1 cellular context compared by ENCODE assay signal in the genomic region with DNA sequence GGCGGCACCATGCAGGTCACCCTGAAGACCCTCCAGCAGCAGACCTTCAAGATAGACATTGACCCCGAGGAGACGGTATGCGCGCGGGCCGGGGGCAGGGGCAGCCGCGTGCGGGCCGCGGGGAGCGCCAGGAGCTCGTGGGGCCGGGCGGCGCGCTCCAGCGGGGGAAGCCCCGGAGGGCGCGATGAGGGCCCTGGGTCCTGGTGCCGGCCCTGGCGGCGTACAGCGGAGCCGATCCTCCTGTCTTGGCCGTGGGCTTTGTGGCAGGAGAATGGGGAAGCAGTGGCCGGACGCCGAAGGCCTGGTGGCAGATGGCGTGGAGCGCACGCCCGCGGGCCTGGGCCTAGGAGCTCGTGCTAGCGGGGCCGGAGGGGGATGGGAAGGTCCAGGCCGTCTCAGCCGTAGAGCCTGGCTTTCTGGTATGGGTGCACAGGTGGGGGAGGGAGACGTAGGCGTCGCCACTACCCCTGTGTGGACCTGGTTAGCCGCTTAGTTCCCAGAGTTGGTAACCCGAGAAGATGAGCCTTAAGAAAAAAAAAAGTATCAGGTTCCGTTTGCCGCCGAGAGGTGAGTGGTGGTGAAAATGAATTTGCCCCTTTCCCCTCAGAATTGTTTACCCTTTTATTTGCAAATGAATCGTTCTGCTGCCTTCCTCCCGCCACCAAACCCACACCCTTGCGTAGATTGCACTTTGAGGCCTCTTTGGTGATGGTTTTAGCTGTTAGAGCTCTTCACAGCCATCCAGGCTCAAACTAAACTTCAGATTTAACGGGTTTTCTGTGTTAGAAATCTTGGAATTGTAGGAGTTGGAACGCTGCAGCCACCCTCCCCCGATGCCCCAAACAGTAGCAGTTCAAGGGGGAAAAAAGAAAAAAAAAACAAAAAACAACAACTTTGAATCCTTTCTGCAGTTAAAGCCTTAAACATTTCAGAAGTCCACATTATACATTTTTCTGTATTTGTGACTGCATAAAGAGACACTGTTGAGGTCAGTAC.
A peak's percentile ranks its signal among the peaks of the same experiment; 100 is the strongest.
TF ChIP-seq lines count a peak whose summit lies in the region.

No MANE protein-coding gene starts in this region.

TF ChIP-seq in HepG2, 621 proteins besides CTCF, POLR2A, EP300 and RAD21 (continued from another document and continues in another):
- TF ChIP-seq, protein P1, sequence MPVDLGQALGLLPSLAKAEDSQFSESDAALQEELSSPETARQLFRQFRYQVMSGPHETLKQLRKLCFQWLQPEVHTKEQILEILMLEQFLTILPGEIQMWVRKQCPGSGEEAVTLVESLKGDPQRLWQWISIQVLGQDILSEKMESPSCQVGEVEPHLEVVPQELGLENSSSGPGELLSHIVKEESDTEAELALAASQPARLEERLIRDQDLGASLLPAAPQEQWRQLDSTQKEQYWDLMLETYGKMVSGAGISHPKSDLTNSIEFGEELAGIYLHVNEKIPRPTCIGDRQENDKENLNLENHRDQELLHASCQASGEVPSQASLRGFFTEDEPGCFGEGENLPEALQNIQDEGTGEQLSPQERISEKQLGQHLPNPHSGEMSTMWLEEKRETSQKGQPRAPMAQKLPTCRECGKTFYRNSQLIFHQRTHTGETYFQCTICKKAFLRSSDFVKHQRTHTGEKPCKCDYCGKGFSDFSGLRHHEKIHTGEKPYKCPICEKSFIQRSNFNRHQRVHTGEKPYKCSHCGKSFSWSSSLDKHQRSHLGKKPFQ (CRISPR knock-in tag; IDR thresholded peaks at IDR 0.05; ENCODE audit: insufficient replicate concordance), result peak; percentile 22
- 0 out of 2 replicates have a peak, but pooled peaks have one; percentile 4 for TF ChIP-seq ZNF761 (CRISPR knock-in tag; conservative IDR thresholded peaks at IDR 0.05)
- TF ChIP-seq SRY (CRISPR knock-in tag; IDR thresholded peaks at IDR 0.05), result no peak; the same call in 1 of the 2 replicates
- TF ChIP-seq, protein P2, sequence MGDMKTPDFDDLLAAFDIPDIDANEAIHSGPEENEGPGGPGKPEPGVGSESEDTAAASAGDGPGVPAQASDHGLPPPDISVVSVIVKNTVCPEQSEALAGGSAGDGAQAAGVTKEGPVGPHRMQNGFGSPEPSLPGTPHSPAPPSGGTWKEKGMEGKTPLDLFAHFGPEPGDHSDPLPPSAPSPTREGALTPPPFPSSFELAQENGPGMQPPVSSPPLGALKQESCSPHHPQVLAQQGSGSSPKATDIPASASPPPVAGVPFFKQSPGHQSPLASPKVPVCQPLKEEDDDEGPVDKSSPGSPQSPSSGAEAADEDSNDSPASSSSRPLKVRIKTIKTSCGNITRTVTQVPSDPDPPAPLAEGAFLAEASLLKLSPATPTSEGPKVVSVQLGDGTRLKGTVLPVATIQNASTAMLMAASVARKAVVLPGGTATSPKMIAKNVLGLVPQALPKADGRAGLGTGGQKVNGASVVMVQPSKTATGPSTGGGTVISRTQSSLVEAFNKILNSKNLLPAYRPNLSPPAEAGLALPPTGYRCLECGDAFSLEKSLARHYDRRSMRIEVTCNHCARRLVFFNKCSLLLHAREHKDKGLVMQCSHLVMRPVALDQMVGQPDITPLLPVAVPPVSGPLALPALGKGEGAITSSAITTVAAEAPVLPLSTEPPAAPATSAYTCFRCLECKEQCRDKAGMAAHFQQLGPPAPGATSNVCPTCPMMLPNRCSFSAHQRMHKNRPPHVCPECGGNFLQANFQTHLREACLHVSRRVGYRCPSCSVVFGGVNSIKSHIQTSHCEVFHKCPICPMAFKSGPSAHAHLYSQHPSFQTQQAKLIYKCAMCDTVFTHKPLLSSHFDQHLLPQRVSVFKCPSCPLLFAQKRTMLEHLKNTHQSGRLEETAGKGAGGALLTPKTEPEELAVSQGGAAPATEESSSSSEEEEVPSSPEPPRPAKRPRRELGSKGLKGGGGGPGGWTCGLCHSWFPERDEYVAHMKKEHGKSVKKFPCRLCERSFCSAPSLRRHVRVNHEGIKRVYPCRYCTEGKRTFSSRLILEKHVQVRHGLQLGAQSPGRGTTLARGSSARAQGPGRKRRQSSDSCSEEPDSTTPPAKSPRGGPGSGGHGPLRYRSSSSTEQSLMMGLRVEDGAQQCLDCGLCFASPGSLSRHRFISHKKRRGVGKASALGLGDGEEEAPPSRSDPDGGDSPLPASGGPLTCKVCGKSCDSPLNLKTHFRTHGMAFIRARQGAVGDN (CRISPR knock-in tag; IDR thresholded peaks at IDR 0.05), result peak; percentile 69
- no peak; the same call in 1 of the 2 replicates for TF ChIP-seq ZNF232 (CRISPR knock-in tag; IDR thresholded peaks at IDR 0.05; ENCODE audit: borderline replicate concordance)
- no peak; the same call in 1 of the 2 replicates for TF ChIP-seq KDM2A (CRISPR knock-in tag; IDR thresholded peaks at IDR 0.05; ENCODE audit: borderline replicate concordance, low read depth)
- TF ChIP-seq JUND (CRISPR knock-in tag; IDR thresholded peaks at IDR 0.05), result no peak
- TF ChIP-seq, protein P3, sequence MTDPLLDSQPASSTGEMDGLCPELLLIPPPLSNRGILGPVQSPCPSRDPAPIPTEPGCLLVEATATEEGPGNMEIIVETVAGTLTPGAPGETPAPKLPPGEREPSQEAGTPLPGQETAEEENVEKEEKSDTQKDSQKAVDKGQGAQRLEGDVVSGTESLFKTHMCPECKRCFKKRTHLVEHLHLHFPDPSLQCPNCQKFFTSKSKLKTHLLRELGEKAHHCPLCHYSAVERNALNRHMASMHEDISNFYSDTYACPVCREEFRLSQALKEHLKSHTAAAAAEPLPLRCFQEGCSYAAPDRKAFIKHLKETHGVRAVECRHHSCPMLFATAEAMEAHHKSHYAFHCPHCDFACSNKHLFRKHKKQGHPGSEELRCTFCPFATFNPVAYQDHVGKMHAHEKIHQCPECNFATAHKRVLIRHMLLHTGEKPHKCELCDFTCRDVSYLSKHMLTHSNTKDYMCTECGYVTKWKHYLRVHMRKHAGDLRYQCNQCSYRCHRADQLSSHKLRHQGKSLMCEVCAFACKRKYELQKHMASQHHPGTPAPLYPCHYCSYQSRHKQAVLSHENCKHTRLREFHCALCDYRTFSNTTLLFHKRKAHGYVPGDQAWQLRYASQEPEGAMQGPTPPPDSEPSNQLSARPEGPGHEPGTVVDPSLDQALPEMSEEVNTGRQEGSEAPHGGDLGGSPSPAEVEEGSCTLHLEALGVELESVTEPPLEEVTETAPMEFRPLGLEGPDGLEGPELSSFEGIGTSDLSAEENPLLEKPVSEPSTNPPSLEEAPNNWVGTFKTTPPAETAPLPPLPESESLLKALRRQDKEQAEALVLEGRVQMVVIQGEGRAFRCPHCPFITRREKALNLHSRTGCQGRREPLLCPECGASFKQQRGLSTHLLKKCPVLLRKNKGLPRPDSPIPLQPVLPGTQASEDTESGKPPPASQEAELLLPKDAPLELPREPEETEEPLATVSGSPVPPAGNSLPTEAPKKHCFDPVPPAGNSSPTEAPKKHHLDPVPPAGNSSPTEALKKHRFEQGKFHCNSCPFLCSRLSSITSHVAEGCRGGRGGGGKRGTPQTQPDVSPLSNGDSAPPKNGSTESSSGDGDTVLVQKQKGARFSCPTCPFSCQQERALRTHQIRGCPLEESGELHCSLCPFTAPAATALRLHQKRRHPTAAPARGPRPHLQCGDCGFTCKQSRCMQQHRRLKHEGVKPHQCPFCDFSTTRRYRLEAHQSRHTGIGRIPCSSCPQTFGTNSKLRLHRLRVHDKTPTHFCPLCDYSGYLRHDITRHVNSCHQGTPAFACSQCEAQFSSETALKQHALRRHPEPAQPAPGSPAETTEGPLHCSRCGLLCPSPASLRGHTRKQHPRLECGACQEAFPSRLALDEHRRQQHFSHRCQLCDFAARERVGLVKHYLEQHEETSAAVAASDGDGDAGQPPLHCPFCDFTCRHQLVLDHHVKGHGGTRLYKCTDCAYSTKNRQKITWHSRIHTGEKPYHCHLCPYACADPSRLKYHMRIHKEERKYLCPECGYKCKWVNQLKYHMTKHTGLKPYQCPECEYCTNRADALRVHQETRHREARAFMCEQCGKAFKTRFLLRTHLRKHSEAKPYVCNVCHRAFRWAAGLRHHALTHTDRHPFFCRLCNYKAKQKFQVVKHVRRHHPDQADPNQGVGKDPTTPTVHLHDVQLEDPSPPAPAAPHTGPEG (CRISPR knock-in tag; IDR thresholded peaks at IDR 0.05), result no peak; the same call in 1 of the 2 replicates
- TF ChIP-seq, protein P4, sequence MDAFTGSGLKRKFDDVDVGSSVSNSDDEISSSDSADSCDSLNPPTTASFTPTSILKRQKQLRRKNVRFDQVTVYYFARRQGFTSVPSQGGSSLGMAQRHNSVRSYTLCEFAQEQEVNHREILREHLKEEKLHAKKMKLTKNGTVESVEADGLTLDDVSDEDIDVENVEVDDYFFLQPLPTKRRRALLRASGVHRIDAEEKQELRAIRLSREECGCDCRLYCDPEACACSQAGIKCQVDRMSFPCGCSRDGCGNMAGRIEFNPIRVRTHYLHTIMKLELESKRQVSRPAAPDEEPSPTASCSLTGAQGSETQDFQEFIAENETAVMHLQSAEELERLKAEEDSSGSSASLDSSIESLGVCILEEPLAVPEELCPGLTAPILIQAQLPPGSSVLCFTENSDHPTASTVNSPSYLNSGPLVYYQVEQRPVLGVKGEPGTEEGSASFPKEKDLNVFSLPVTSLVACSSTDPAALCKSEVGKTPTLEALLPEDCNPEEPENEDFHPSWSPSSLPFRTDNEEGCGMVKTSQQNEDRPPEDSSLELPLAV (CRISPR knock-in tag; conservative IDR thresholded peaks at IDR 0.05; ENCODE audit: low read depth), result 0 out of 2 replicates have a peak, but pooled peaks have one; percentile 46
- TF ChIP-seq, protein P5, sequence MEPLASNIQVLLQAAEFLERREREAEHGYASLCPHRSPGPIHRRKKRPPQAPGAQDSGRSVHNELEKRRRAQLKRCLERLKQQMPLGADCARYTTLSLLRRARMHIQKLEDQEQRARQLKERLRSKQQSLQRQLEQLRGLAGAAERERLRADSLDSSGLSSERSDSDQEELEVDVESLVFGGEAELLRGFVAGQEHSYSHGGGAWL (CRISPR knock-in tag; IDR thresholded peaks at IDR 0.05), result no peak; the same call in 1 of the 2 replicates
- TF ChIP-seq ZNF333 (CRISPR knock-in tag; IDR thresholded peaks at IDR 0.05; ENCODE audit: borderline replicate concordance), result no peak
- no peak for TF ChIP-seq GZF1 (CRISPR knock-in tag; IDR thresholded peaks at IDR 0.05)
- TF ChIP-seq, protein P6, sequence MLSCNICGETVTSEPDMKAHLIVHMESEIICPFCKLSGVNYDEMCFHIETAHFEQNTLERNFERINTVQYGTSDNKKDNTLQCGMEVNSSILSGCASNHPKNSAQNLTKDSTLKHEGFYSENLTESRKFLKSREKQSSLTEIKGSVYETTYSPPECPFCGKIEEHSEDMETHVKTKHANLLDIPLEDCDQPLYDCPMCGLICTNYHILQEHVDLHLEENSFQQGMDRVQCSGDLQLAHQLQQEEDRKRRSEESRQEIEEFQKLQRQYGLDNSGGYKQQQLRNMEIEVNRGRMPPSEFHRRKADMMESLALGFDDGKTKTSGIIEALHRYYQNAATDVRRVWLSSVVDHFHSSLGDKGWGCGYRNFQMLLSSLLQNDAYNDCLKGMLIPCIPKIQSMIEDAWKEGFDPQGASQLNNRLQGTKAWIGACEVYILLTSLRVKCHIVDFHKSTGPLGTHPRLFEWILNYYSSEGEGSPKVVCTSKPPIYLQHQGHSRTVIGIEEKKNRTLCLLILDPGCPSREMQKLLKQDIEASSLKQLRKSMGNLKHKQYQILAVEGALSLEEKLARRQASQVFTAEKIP (CRISPR knock-in tag; IDR thresholded peaks at IDR 0.05; ENCODE audit: borderline replicate concordance), result no peak
- TF ChIP-seq, protein P7, sequence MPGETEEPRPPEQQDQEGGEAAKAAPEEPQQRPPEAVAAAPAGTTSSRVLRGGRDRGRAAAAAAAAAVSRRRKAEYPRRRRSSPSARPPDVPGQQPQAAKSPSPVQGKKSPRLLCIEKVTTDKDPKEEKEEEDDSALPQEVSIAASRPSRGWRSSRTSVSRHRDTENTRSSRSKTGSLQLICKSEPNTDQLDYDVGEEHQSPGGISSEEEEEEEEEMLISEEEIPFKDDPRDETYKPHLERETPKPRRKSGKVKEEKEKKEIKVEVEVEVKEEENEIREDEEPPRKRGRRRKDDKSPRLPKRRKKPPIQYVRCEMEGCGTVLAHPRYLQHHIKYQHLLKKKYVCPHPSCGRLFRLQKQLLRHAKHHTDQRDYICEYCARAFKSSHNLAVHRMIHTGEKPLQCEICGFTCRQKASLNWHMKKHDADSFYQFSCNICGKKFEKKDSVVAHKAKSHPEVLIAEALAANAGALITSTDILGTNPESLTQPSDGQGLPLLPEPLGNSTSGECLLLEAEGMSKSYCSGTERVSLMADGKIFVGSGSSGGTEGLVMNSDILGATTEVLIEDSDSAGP (CRISPR knock-in tag; IDR thresholded peaks at IDR 0.05; ENCODE audit: borderline replicate concordance), result no peak
- no peak for TF ChIP-seq ZNF44 (CRISPR knock-in tag; IDR thresholded peaks at IDR 0.05)
- TF ChIP-seq, protein P8, sequence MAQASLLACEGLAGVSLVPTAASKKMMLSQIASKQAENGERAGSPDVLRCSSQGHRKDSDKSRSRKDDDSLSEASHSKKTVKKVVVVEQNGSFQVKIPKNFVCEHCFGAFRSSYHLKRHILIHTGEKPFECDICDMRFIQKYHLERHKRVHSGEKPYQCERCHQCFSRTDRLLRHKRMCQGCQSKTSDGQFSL (CRISPR knock-in tag; IDR thresholded peaks at IDR 0.05), result peak; percentile 29; the same call in 1 of the 2 replicates
- TF ChIP-seq CENPX (CRISPR knock-in tag; IDR thresholded peaks at IDR 0.05), result no peak
- no peak for TF ChIP-seq ZNF777 (CRISPR knock-in tag; IDR thresholded peaks at IDR 0.05)
- TF ChIP-seq SMARCE1 (IDR thresholded peaks at IDR 0.05; ENCODE audit: borderline replicate concordance), result no peak
- TF ChIP-seq ZNF569 (CRISPR knock-in tag; IDR thresholded peaks at IDR 0.05; ENCODE audit: borderline replicate concordance), result no peak
- TF ChIP-seq SMAD1 (CRISPR knock-in tag; IDR thresholded peaks at IDR 0.05; ENCODE audit: borderline replicate concordance, low read depth), result no peak
- no peak for TF ChIP-seq ZNF709 (CRISPR knock-in tag; IDR thresholded peaks at IDR 0.05)
- TF ChIP-seq ZNF772 (CRISPR knock-in tag; IDR thresholded peaks at IDR 0.05), result no peak
- no peak for TF ChIP-seq POLR2AphosphoS5 (IDR thresholded peaks at IDR 0.05; ENCODE audit: low read depth, low read length)
- TF ChIP-seq, protein P9, sequence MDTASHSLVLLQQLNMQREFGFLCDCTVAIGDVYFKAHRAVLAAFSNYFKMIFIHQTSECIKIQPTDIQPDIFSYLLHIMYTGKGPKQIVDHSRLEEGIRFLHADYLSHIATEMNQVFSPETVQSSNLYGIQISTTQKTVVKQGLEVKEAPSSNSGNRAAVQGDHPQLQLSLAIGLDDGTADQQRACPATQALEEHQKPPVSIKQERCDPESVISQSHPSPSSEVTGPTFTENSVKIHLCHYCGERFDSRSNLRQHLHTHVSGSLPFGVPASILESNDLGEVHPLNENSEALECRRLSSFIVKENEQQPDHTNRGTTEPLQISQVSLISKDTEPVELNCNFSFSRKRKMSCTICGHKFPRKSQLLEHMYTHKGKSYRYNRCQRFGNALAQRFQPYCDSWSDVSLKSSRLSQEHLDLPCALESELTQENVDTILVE (CRISPR knock-in tag; IDR thresholded peaks at IDR 0.05), result 0 out of 2 replicates have a peak, but pooled peaks have one; percentile 6
- no peak for TF ChIP-seq RAD51 (IDR thresholded peaks at IDR 0.05; ENCODE audit: borderline replicate concordance)
- TF ChIP-seq SIX4 (CRISPR knock-in tag; IDR thresholded peaks at IDR 0.05), result peak; percentile 72
- TF ChIP-seq ZNF563 (CRISPR knock-in tag; IDR thresholded peaks at IDR 0.05), result peak; percentile 36; the same call in 1 of the 2 replicates
- TF ChIP-seq HDAC6 (IDR thresholded peaks at IDR 0.05; ENCODE audit: low read depth, low read length), result no peak
- TF ChIP-seq XBP1 (CRISPR knock-in tag; IDR thresholded peaks at IDR 0.05), result no peak
- TF ChIP-seq, protein P10, sequence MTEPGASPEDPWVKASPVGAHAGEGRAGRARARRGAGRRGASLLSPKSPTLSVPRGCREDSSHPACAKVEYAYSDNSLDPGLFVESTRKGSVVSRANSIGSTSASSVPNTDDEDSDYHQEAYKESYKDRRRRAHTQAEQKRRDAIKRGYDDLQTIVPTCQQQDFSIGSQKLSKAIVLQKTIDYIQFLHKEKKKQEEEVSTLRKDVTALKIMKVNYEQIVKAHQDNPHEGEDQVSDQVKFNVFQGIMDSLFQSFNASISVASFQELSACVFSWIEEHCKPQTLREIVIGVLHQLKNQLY (CRISPR knock-in tag; IDR thresholded peaks at IDR 0.05), result no peak
- TF ChIP-seq GPN1 (CRISPR knock-in tag; IDR thresholded peaks at IDR 0.05; ENCODE audit: borderline replicate concordance), result no peak
- no peak for TF ChIP-seq ZNF619 (CRISPR knock-in tag; IDR thresholded peaks at IDR 0.05)
